ENCODE assay signal across 1 cellular context in the genomic region with DNA sequence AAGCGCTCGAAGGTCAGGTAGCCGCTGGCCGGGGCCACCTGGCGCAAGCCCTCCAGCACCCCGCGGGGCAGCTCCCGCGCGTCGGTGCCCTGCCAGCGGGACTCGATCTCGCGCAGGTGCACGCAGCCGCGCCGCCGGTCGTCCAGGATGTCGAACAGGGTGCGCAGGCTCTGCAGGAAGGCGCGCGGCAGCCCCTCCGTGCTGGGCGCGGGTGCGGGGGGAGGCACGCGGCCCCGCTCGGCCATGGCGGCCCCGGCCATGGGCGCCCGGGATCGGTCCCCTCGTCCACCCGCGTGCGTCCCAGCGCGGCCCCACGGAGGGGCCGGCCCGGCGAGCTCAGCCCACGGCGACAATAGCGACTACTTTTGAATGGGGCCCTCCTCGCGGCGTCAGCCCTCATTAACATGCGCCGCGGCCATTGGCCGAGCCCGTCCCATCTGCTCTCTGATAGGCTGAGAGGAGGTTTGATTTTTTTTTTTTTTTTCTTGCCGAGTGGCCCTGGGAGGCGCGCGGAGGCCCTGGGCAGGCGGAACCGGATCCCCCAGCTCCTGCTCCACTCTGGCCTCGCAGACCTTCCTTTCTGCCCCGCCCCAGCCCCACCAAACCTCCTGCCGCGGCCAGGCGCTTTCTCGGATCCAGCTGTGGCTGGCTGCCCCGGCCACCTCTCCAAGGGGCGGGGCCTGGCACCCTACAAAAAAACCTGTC.
TF ChIP-seq lines count a peak whose summit lies in the region.

A gene with protein sequence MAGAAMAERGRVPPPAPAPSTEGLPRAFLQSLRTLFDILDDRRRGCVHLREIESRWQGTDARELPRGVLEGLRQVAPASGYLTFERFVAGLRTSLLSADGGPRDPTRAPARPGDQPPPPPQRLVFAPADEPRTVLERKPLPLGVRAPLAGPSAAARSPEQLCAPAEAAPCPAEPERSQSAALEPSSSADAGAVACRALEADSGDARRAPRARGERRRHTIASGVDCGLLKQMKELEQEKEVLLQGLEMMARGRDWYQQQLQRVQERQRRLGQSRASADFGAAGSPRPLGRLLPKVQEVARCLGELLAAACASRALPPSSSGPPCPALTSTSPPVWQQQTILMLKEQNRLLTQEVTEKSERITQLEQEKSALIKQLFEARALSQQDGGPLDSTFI (minus strand): TSS at position 357 of the 705 bp plus-strand sequence. CDS start 97 bp downstream, at position 260.

TF ChIP-seq in K562, 482 proteins besides CTCF, POLR2A, EP300 and RAD21 (continued from another document and continues in another):
- TF ChIP-seq, protein P1, sequence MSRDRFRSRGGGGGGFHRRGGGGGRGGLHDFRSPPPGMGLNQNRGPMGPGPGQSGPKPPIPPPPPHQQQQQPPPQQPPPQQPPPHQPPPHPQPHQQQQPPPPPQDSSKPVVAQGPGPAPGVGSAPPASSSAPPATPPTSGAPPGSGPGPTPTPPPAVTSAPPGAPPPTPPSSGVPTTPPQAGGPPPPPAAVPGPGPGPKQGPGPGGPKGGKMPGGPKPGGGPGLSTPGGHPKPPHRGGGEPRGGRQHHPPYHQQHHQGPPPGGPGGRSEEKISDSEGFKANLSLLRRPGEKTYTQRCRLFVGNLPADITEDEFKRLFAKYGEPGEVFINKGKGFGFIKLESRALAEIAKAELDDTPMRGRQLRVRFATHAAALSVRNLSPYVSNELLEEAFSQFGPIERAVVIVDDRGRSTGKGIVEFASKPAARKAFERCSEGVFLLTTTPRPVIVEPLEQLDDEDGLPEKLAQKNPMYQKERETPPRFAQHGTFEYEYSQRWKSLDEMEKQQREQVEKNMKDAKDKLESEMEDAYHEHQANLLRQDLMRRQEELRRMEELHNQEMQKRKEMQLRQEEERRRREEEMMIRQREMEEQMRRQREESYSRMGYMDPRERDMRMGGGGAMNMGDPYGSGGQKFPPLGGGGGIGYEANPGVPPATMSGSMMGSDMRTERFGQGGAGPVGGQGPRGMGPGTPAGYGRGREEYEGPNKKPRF (IDR thresholded peaks at IDR 0.05; ENCODE audit: low read depth, low read length) = no peak
- TF ChIP-seq, protein P2, sequence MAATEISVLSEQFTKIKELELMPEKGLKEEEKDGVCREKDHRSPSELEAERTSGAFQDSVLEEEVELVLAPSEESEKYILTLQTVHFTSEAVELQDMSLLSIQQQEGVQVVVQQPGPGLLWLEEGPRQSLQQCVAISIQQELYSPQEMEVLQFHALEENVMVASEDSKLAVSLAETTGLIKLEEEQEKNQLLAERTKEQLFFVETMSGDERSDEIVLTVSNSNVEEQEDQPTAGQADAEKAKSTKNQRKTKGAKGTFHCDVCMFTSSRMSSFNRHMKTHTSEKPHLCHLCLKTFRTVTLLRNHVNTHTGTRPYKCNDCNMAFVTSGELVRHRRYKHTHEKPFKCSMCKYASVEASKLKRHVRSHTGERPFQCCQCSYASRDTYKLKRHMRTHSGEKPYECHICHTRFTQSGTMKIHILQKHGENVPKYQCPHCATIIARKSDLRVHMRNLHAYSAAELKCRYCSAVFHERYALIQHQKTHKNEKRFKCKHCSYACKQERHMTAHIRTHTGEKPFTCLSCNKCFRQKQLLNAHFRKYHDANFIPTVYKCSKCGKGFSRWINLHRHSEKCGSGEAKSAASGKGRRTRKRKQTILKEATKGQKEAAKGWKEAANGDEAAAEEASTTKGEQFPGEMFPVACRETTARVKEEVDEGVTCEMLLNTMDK (IDR thresholded peaks at IDR 0.05; ENCODE audit: borderline replicate concordance, insufficient read depth, low read depth, low read length, poor library complexity, severe bottlenecking) = no peak
- TF ChIP-seq, protein P3, sequence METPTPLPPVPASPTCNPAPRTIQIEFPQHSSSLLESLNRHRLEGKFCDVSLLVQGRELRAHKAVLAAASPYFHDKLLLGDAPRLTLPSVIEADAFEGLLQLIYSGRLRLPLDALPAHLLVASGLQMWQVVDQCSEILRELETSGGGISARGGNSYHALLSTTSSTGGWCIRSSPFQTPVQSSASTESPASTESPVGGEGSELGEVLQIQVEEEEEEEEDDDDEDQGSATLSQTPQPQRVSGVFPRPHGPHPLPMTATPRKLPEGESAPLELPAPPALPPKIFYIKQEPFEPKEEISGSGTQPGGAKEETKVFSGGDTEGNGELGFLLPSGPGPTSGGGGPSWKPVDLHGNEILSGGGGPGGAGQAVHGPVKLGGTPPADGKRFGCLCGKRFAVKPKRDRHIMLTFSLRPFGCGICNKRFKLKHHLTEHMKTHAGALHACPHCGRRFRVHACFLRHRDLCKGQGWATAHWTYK (CRISPR knock-in tag; IDR thresholded peaks at IDR 0.05) = no peak
- TF ChIP-seq TBP (optimal IDR thresholded peaks at IDR 0.05; ENCODE audit: low read depth, low read length) (peak; percentile 77), ATF7 (IDR thresholded peaks at IDR 0.05) (peak; percentile 53), CBFB (CRISPR knock-in tag; IDR thresholded peaks at IDR 0.05) (no peak), CAMTA2 (CRISPR knock-in tag; conservative IDR thresholded peaks at IDR 0.05) (no peak), SAFB (IDR thresholded peaks at IDR 0.05; ENCODE audit: borderline replicate concordance, low read depth, low read length) (peak; percentile 97), SMARCA5 (IDR thresholded peaks at IDR 0.05) (no peak), SAP30 (IDR thresholded peaks at IDR 0.05; ENCODE audit: borderline replicate concordance, insufficient read depth, low read depth, low read length, poor library complexity, severe bottlenecking) (peak; percentile 80), RBBP5 (IDR thresholded peaks at IDR 0.05; ENCODE audit: borderline replicate concordance, insufficient read depth, low read length, poor library complexity, severe bottlenecking) (peak; percentile 34), MTA3 (IDR thresholded peaks at IDR 0.05; ENCODE audit: borderline replicate concordance) (peak; percentile 73; the same call in 1 of the 2 replicates), RBM25 (IDR thresholded peaks at IDR 0.05; ENCODE audit: low read depth, low read length, severe bottlenecking) (no peak), POLR2H (tag; IDR thresholded peaks at IDR 0.05; ENCODE audit: low read depth) (no peak), PML (IDR thresholded peaks at IDR 0.05; ENCODE audit: low read length) (no peak), CBFA2T2 (conservative IDR thresholded peaks at IDR 0.05) (no peak), PHB2 (IDR thresholded peaks at IDR 0.05; ENCODE audit: low read depth) (no peak), ZFP36 (IDR thresholded peaks at IDR 0.05; ENCODE audit: low read depth, low read length, partially characterized antibody) (no peak)
- TF ChIP-seq, protein P4, sequence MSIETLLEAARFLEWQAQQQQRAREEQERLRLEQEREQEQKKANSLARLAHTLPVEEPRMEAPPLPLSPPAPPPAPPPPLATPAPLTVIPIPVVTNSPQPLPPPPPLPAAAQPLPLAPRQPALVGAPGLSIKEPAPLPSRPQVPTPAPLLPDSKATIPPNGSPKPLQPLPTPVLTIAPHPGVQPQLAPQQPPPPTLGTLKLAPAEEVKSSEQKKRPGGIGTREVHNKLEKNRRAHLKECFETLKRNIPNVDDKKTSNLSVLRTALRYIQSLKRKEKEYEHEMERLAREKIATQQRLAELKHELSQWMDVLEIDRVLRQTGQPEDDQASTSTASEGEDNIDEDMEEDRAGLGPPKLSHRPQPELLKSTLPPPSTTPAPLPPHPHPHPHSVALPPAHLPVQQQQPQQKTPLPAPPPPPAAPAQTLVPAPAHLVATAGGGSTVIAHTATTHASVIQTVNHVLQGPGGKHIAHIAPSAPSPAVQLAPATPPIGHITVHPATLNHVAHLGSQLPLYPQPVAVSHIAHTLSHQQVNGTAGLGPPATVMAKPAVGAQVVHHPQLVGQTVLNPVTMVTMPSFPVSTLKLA (conservative IDR thresholded peaks at IDR 0.05) = peak; percentile 51 to 71; a peak in 2 of 4 replicates
- TF ChIP-seq, protein P5, sequence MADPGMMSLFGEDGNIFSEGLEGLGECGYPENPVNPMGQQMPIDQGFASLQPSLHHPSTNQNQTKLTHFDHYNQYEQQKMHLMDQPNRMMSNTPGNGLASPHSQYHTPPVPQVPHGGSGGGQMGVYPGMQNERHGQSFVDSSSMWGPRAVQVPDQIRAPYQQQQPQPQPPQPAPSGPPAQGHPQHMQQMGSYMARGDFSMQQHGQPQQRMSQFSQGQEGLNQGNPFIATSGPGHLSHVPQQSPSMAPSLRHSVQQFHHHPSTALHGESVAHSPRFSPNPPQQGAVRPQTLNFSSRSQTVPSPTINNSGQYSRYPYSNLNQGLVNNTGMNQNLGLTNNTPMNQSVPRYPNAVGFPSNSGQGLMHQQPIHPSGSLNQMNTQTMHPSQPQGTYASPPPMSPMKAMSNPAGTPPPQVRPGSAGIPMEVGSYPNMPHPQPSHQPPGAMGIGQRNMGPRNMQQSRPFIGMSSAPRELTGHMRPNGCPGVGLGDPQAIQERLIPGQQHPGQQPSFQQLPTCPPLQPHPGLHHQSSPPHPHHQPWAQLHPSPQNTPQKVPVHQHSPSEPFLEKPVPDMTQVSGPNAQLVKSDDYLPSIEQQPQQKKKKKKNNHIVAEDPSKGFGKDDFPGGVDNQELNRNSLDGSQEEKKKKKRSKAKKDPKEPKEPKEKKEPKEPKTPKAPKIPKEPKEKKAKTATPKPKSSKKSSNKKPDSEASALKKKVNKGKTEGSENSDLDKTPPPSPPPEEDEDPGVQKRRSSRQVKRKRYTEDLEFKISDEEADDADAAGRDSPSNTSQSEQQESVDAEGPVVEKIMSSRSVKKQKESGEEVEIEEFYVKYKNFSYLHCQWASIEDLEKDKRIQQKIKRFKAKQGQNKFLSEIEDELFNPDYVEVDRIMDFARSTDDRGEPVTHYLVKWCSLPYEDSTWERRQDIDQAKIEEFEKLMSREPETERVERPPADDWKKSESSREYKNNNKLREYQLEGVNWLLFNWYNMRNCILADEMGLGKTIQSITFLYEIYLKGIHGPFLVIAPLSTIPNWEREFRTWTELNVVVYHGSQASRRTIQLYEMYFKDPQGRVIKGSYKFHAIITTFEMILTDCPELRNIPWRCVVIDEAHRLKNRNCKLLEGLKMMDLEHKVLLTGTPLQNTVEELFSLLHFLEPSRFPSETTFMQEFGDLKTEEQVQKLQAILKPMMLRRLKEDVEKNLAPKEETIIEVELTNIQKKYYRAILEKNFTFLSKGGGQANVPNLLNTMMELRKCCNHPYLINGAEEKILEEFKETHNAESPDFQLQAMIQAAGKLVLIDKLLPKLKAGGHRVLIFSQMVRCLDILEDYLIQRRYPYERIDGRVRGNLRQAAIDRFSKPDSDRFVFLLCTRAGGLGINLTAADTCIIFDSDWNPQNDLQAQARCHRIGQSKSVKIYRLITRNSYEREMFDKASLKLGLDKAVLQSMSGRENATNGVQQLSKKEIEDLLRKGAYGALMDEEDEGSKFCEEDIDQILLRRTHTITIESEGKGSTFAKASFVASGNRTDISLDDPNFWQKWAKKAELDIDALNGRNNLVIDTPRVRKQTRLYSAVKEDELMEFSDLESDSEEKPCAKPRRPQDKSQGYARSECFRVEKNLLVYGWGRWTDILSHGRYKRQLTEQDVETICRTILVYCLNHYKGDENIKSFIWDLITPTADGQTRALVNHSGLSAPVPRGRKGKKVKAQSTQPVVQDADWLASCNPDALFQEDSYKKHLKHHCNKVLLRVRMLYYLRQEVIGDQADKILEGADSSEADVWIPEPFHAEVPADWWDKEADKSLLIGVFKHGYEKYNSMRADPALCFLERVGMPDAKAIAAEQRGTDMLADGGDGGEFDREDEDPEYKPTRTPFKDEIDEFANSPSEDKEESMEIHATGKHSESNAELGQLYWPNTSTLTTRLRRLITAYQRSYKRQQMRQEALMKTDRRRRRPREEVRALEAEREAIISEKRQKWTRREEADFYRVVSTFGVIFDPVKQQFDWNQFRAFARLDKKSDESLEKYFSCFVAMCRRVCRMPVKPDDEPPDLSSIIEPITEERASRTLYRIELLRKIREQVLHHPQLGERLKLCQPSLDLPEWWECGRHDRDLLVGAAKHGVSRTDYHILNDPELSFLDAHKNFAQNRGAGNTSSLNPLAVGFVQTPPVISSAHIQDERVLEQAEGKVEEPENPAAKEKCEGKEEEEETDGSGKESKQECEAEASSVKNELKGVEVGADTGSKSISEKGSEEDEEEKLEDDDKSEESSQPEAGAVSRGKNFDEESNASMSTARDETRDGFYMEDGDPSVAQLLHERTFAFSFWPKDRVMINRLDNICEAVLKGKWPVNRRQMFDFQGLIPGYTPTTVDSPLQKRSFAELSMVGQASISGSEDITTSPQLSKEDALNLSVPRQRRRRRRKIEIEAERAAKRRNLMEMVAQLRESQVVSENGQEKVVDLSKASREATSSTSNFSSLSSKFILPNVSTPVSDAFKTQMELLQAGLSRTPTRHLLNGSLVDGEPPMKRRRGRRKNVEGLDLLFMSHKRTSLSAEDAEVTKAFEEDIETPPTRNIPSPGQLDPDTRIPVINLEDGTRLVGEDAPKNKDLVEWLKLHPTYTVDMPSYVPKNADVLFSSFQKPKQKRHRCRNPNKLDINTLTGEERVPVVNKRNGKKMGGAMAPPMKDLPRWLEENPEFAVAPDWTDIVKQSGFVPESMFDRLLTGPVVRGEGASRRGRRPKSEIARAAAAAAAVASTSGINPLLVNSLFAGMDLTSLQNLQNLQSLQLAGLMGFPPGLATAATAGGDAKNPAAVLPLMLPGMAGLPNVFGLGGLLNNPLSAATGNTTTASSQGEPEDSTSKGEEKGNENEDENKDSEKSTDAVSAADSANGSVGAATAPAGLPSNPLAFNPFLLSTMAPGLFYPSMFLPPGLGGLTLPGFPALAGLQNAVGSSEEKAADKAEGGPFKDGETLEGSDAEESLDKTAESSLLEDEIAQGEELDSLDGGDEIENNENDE (IDR thresholded peaks at IDR 0.05; ENCODE audit: low read depth, low read length) = no peak
- TF ChIP-seq, protein P6, sequence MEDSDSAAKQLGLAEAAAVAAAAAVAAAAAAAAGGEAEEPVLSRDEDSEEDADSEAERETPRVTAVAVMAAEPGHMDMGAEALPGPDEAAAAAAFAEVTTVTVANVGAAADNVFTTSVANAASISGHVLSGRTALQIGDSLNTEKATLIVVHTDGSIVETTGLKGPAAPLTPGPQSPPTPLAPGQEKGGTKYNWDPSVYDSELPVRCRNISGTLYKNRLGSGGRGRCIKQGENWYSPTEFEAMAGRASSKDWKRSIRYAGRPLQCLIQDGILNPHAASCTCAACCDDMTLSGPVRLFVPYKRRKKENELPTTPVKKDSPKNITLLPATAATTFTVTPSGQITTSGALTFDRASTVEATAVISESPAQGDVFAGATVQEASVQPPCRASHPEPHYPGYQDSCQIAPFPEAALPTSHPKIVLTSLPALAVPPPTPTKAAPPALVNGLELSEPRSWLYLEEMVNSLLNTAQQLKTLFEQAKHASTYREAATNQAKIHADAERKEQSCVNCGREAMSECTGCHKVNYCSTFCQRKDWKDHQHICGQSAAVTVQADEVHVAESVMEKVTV (CRISPR knock-in tag; IDR thresholded peaks at IDR 0.05) = no peak
- TF ChIP-seq, protein P7, sequence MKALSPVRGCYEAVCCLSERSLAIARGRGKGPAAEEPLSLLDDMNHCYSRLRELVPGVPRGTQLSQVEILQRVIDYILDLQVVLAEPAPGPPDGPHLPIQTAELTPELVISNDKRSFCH (CRISPR knock-in tag; IDR thresholded peaks at IDR 0.05) = no peak
- TF ChIP-seq, protein P7 (tag; IDR thresholded peaks at IDR 0.05) = 0 out of 2 replicates have a peak, but pooled peaks have one; percentile 16
- TF ChIP-seq, protein P8, sequence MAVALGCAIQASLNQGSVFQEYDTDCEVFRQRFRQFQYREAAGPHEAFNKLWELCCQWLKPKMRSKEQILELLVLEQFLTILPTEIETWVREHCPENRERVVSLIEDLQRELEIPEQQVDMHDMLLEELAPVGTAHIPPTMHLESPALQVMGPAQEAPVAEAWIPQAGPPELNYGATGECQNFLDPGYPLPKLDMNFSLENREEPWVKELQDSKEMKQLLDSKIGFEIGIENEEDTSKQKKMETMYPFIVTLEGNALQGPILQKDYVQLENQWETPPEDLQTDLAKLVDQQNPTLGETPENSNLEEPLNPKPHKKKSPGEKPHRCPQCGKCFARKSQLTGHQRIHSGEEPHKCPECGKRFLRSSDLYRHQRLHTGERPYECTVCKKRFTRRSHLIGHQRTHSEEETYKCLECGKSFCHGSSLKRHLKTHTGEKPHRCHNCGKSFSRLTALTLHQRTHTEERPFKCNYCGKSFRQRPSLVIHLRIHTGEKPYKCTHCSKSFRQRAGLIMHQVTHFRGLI (CRISPR knock-in tag; IDR thresholded peaks at IDR 0.05) = no peak
